Comparison of ENCODE assay signal across 2 cellular contexts in the genomic region with DNA sequence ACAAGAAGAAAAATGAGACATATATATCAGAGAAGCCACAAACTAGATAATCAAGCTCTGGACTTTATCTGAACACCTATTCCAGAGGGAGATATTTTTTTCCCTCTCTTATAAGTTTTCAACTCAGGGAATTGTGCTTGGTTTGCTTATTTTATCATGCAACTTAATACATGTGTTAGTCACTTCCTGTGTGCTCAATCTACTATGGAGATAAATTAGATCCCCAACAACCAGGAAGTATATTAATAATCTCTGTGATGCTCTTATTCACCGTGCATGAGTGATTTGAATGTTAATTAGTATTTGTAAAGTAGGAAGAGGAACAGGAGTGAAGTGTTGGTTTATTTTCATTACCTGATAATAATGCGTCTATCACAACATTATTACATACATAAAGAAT.
TF ChIP-seq lines count a peak whose summit lies in the region.

No MANE protein-coding gene starts in this region.

TF ChIP-seq in IMR-90, 13 proteins besides CTCF, POLR2A, EP300 and RAD21:
- no peak for TF ChIP-seq BHLHE40 (IDR thresholded peaks at IDR 0.05; ENCODE audit: low read depth, low read length)
- no peak for TF ChIP-seq CEBPB (IDR thresholded peaks at IDR 0.05; ENCODE audit: low read depth, low read length)
- no peak for TF ChIP-seq RCOR1 (IDR thresholded peaks at IDR 0.05; ENCODE audit: insufficient replicate concordance, low read length)
- TF ChIP-seq CHD1 (IDR thresholded peaks at IDR 0.05; ENCODE audit: low read depth, low read length): no peak
- no peak for TF ChIP-seq MAZ (IDR thresholded peaks at IDR 0.05; ENCODE audit: borderline replicate concordance, low read depth, low read length)
- TF ChIP-seq RFX5 (IDR thresholded peaks at IDR 0.05; ENCODE audit: low read depth, low read length): no peak
- no peak for TF ChIP-seq NFE2L2 (IDR thresholded peaks at IDR 0.05; ENCODE audit: low read depth, low read length)
- TF ChIP-seq SMC3 (IDR thresholded peaks at IDR 0.05; ENCODE audit: low read depth, low read length): no peak

TF ChIP-seq in HepG2, 621 proteins besides CTCF, POLR2A, EP300 and RAD21:
- TF ChIP-seq HNF4G (IDR thresholded peaks at IDR 0.05; ENCODE audit: borderline replicate concordance, low read depth, low read length) (no peak), HNF4G (CRISPR knock-in tag; IDR thresholded peaks at IDR 0.05; ENCODE audit: borderline replicate concordance, low read depth) (no peak), ZNF3 (CRISPR knock-in tag; IDR thresholded peaks at IDR 0.05) (no peak), ATM (IDR thresholded peaks at IDR 0.05; ENCODE audit: borderline replicate concordance) (no peak), HNRNPL (IDR thresholded peaks at IDR 0.05; ENCODE audit: low read depth, low read length) (no peak), AGO2 (optimal IDR thresholded peaks at IDR 0.05; ENCODE audit: low read depth, low read length) (no peak), ZSCAN21 (CRISPR knock-in tag; IDR thresholded peaks at IDR 0.05; ENCODE audit: borderline replicate concordance) (no peak), ZNF354B (CRISPR knock-in tag; IDR thresholded peaks at IDR 0.05) (no peak), ZNF709 (CRISPR knock-in tag; IDR thresholded peaks at IDR 0.05) (no peak), JUNB (CRISPR knock-in tag; IDR thresholded peaks at IDR 0.05; ENCODE audit: borderline replicate concordance) (no peak), ZNF674 (CRISPR knock-in tag; IDR thresholded peaks at IDR 0.05; ENCODE audit: low read depth) (no peak), KLF9 (CRISPR knock-in tag; IDR thresholded peaks at IDR 0.05; ENCODE audit: low read depth) (no peak), RARA (CRISPR knock-in tag; IDR thresholded peaks at IDR 0.05) (no peak), ZNF556 (CRISPR knock-in tag; IDR thresholded peaks at IDR 0.05; ENCODE audit: borderline replicate concordance) (no peak), TBL1XR1 (IDR thresholded peaks at IDR 0.05; ENCODE audit: borderline replicate concordance, low read length, partially characterized antibody) (no peak), NR2F6 (IDR thresholded peaks at IDR 0.05) (no peak), NR2F6 (CRISPR knock-in tag; IDR thresholded peaks at IDR 0.05) (no peak), PLRG1 (conservative IDR thresholded peaks at IDR 0.05) (no peak)
- TF ChIP-seq, protein P1, sequence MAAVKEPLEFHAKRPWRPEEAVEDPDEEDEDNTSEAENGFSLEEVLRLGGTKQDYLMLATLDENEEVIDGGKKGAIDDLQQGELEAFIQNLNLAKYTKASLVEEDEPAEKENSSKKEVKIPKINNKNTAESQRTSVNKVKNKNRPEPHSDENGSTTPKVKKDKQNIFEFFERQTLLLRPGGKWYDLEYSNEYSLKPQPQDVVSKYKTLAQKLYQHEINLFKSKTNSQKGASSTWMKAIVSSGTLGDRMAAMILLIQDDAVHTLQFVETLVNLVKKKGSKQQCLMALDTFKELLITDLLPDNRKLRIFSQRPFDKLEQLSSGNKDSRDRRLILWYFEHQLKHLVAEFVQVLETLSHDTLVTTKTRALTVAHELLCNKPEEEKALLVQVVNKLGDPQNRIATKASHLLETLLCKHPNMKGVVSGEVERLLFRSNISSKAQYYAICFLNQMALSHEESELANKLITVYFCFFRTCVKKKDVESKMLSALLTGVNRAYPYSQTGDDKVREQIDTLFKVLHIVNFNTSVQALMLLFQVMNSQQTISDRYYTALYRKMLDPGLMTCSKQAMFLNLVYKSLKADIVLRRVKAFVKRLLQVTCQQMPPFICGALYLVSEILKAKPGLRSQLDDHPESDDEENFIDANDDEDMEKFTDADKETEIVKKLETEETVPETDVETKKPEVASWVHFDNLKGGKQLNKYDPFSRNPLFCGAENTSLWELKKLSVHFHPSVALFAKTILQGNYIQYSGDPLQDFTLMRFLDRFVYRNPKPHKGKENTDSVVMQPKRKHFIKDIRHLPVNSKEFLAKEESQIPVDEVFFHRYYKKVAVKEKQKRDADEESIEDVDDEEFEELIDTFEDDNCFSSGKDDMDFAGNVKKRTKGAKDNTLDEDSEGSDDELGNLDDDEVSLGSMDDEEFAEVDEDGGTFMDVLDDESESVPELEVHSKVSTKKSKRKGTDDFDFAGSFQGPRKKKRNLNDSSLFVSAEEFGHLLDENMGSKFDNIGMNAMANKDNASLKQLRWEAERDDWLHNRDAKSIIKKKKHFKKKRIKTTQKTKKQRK (IDR thresholded peaks at IDR 0.05; ENCODE audit: low read length): no peak
- TF ChIP-seq, protein P2, sequence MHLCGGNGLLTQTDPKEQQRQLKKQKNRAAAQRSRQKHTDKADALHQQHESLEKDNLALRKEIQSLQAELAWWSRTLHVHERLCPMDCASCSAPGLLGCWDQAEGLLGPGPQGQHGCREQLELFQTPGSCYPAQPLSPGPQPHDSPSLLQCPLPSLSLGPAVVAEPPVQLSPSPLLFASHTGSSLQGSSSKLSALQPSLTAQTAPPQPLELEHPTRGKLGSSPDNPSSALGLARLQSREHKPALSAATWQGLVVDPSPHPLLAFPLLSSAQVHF (CRISPR knock-in tag; IDR thresholded peaks at IDR 0.05): no peak
- TF ChIP-seq, protein P3, sequence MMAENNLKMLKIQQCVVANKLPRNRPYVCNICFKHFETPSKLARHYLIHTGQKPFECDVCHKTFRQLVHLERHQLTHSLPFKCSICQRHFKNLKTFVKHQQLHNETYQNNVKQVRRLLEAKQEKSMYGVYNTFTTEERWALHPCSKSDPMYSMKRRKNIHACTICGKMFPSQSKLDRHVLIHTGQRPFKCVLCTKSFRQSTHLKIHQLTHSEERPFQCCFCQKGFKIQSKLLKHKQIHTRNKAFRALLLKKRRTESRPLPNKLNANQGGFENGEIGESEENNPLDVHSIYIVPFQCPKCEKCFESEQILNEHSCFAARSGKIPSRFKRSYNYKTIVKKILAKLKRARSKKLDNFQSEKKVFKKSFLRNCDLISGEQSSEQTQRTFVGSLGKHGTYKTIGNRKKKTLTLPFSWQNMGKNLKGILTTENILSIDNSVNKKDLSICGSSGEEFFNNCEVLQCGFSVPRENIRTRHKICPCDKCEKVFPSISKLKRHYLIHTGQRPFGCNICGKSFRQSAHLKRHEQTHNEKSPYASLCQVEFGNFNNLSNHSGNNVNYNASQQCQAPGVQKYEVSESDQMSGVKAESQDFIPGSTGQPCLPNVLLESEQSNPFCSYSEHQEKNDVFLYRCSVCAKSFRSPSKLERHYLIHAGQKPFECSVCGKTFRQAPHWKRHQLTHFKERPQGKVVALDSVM (CRISPR knock-in tag; IDR thresholded peaks at IDR 0.05): no peak
- TF ChIP-seq, protein P4, sequence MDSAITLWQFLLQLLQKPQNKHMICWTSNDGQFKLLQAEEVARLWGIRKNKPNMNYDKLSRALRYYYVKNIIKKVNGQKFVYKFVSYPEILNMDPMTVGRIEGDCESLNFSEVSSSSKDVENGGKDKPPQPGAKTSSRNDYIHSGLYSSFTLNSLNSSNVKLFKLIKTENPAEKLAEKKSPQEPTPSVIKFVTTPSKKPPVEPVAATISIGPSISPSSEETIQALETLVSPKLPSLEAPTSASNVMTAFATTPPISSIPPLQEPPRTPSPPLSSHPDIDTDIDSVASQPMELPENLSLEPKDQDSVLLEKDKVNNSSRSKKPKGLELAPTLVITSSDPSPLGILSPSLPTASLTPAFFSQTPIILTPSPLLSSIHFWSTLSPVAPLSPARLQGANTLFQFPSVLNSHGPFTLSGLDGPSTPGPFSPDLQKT (CRISPR knock-in tag; IDR thresholded peaks at IDR 0.05; ENCODE audit: borderline replicate concordance): no peak
